15 cellular contexts compared by ENCODE assay signal in genomic region chr15:62958528-62958927, GRCh38.
DNase-seq lines count a peak whose midpoint lies in the region; ATAC-seq and TF ChIP-seq lines count a peak whose summit lies in the region.
"Had no signal": no experiment of that assay in that cellular context is flagged by ENCODE, and none has a peak within 500 bp of the region (broad histone marks: within the 10 kb centered on the region; RNA-seq: fewer than 3 reads in every experiment).

No MANE protein-coding gene starts in this region.

- H3K36me3 ChIP-seq in body of pancreas (replicated peaks in 1 of 2; ENCODE audit: insufficient read depth in 1 of 2, low read depth in 2 of 2): no peaks in the 10 kb centered on the region

- ATAC-seq in body of pancreas: peak; percentile 88
- peak; percentile 16 for ATAC-seq in stimulated activated effector memory CD8-positive, alpha-beta T cell treated with anti-CD3 and anti-CD28 coated beads, Interleukin-12 subunit alpha, Interleukin-12 subunit beta, amount 100 ng/mL, for 72 hours
- ATAC-seq: activated CD4-positive, CD25-positive, alpha-beta regulatory T cell treated with anti-CD3 and anti-CD28 coated beads, Interleukin-2, amount 50 U/mL, for 24 hours; foreskin keratinocyte; naive thymus-derived CD8-positive, alpha-beta T cell had no signal

- DNase-seq in NCI-H1694 treated with DMSO at 0.1 percent for 48 hours (lab: John Stamatoyannopoulos, UW) (peak; percentile 11), NCI-H1694 (lab: John Stamatoyannopoulos, UW) (no peak), body of pancreas (peak; percentile 61 to 73 (median 68)), kidney tubule cell (ENCODE audit: low spot score) (peak; percentile 63), NCI-H187 (lab: John Stamatoyannopoulos, UW) (no peak), NCI-H187 treated with DMSO at 0.1 percent for 48 hours (lab: John Stamatoyannopoulos, UW) (no peak)
- DNase-seq in stimulated activated effector memory CD8-positive, alpha-beta T cell treated with anti-CD3 and anti-CD28 coated beads, Interleukin-12 subunit alpha, Interleukin-12 subunit beta, amount 100 ng/mL, for 72 hours (ENCODE audit: low spot score in 2 of 2): no peak
- no peak for DNase-seq in stimulated activated CD4-positive, alpha-beta T cell treated with anti-CD3 and anti-CD28 coated beads, Interleukin-2, amount 100 ng/mL, for 48 hours
- DNase-seq: activated T-cell treated with anti-CD3 and anti-CD28 coated beads for 4 hours; Calu3; foreskin keratinocyte; islet precursor cell; naive thymus-derived CD8-positive, alpha-beta T cell; trophoblast cell had no signal

- intact Hi-C loops in body of pancreas (cut with DNase I): no loop called here

- H3K27ac ChIP-seq in body of pancreas: peak overlapping the region in 2 of 4 donors; percentile 1 to 19
- H3K27ac ChIP-seq: foreskin keratinocyte had no signal

- H3K27ac Mint-ChIP-seq in stimulated activated effector memory CD8-positive, alpha-beta T cell treated with anti-CD3 and anti-CD28 coated beads, Interleukin-12 subunit alpha, Interleukin-12 subunit beta, amount 100 ng/mL, for 72 hours: no peak overlapping the region
- H3K27ac Mint-ChIP-seq: naive thymus-derived CD8-positive, alpha-beta T cell had no signal

- no peaks in the 10 kb centered on the region for H3K9me3 ChIP-seq in body of pancreas

- peaks cover 8% of the 10 kb centered on the region for H3K4me1 Mint-ChIP-seq in stimulated activated effector memory CD8-positive, alpha-beta T cell treated with anti-CD3 and anti-CD28 coated beads, Interleukin-12 subunit alpha, Interleukin-12 subunit beta, amount 100 ng/mL, for 72 hours
- H3K4me1 Mint-ChIP-seq: naive thymus-derived CD8-positive, alpha-beta T cell had no signal

- no peak for TF ChIP-seq CTCF in body of pancreas (IDR thresholded peaks at IDR 0.05)

- TF ChIP-seq POLR2A in body of pancreas (IDR thresholded peaks at IDR 0.05): no peak

- H3K4me3 ChIP-seq in body of pancreas: no peak overlapping the region

- no peaks in the 10 kb centered on the region for H3K27me3 ChIP-seq in body of pancreas
- H3K27me3 ChIP-seq: foreskin keratinocyte had no signal

- no peaks in the 10 kb centered on the region for H3K9me3 Mint-ChIP-seq in stimulated activated effector memory CD8-positive, alpha-beta T cell treated with anti-CD3 and anti-CD28 coated beads, Interleukin-12 subunit alpha, Interleukin-12 subunit beta, amount 100 ng/mL, for 72 hours
- H3K9me3 Mint-ChIP-seq: naive thymus-derived CD8-positive, alpha-beta T cell had no signal

- H3K36me3 Mint-ChIP-seq in stimulated activated effector memory CD8-positive, alpha-beta T cell treated with anti-CD3 and anti-CD28 coated beads, Interleukin-12 subunit alpha, Interleukin-12 subunit beta, amount 100 ng/mL, for 72 hours: no peaks in the 10 kb centered on the region
- H3K36me3 Mint-ChIP-seq: naive thymus-derived CD8-positive, alpha-beta T cell had no signal

- 6 to 12% methylated on average over 2 of the region's 2 CpGs for WGBS in body of pancreas, 2 donors

- H3K4me3 Mint-ChIP-seq in stimulated activated effector memory CD8-positive, alpha-beta T cell treated with anti-CD3 and anti-CD28 coated beads, Interleukin-12 subunit alpha, Interleukin-12 subunit beta, amount 100 ng/mL, for 72 hours: no peak overlapping the region
- H3K4me3 Mint-ChIP-seq: naive thymus-derived CD8-positive, alpha-beta T cell had no signal

- H3K4me1 ChIP-seq in body of pancreas: peaks cover 19% of the 10 kb centered on the region
- H3K4me1 ChIP-seq: foreskin keratinocyte had no signal

Comparison
In these comparisons a context has a peak if more than half of its experiments do, and no peak if none do; other contexts are left out.
1. DNase-seq: peak in NCI-H1694 treated with DMSO at 0.1 percent for 48 hours (single experiment), body of pancreas (4 of 4) and kidney tubule cell (single experiment); none in NCI-H1694 (single experiment), stimulated activated effector memory CD8-positive, alpha-beta T cell treated with anti-CD3 and anti-CD28 coated beads, Interleukin-12 subunit alpha, Interleukin-12 subunit beta, amount 100 ng/mL, for 72 hours (0 of 2), NCI-H187 (0 of 2), NCI-H187 treated with DMSO at 0.1 percent for 48 hours (single experiment) and stimulated activated CD4-positive, alpha-beta T cell treated with anti-CD3 and anti-CD28 coated beads, Interleukin-2, amount 100 ng/mL, for 48 hours (0 of 2).